Comparison of ENCODE assay signal across 15 cellular contexts in genomic region chr19:18674616-18675015, GRCh38.
DNase-seq lines count a peak whose midpoint lies in the region; ATAC-seq lines count a peak whose summit lies in the region.
"Had no signal": no experiment of that assay in that cellular context is flagged by ENCODE, and none has a peak within 500 bp of the region (broad histone marks: within the 10 kb centered on the region; RNA-seq: fewer than 3 reads in every experiment).

No MANE protein-coding gene starts in this region.

- DNase-seq in Ammon's horn (ENCODE audit: low spot score), result peak; percentile 71
- peak; percentile 87 for DNase-seq in NCI-H2171 treated with DMSO at 0.1 percent for 48 hours (lab: John Stamatoyannopoulos, UW)
- peak; percentile 82 for DNase-seq in cerebellar cortex (ENCODE audit: low spot score)
- DNase-seq in medulla oblongata (ENCODE audit: extremely low spot score), result peak; percentile 53
- no peak for DNase-seq in DMS79 treated with DMSO at 0.1 percent for 48 hours (lab: John Stamatoyannopoulos, UW)
- no peak for DNase-seq in HK-2 (ENCODE audit: unreplicated experiment)
- DNase-seq in NCI-H146 (lab: John Stamatoyannopoulos, UW), result no peak
- DNase-seq: activated CD4-positive, alpha-beta T cell treated with anti-CD3 and anti-CD28 coated beads, Interleukin-2, amount 10 ng/mL, durations not matched to agents 24 days and 14 days; activated T-cell treated with anti-CD3 and anti-CD28 coated beads, Interleukin-2, amount 50 U/mL, for 1 hour; COR-L47; NCI-H1417 treated with DMSO at 0.1 percent for 48 hours; NCI-H82; SHP77 treated with DMSO at 0.1 percent for 48 hours; stimulated activated naive CD8-positive, alpha-beta T cell treated with anti-CD3 and anti-CD28 coated beads, Interleukin-15, amount 100 ng/mL, for 72 hours had no signal

- ATAC-seq in HG03442 (IDR thresholded peaks at IDR 0.05; ENCODE audit: unreplicated experiment), result no peak
- ATAC-seq: stimulated activated naive CD8-positive, alpha-beta T cell treated with anti-CD3 and anti-CD28 coated beads, Interleukin-15, amount 100 ng/mL, for 72 hours had no signal

Comparison
In these comparisons a context has a peak if more than half of its experiments do, and no peak if none do; other contexts are left out.
1. DNase-seq: peak in Ammon's horn (single experiment), NCI-H2171 treated with DMSO at 0.1 percent for 48 hours (single experiment), cerebellar cortex (single experiment) and medulla oblongata (single experiment); none in DMS79 treated with DMSO at 0.1 percent for 48 hours (single experiment), HK-2 (single experiment) and NCI-H146 (single experiment).